ENCODE assay signal across 11 cellular contexts in genomic region chr19:45047188-45047797, GRCh38. TPM values are rescaled to one million over a fixed set of nuclear protein-coding genes. Genes with fewer than 3 reads are reported as not detected.
A peak's percentile ranks its signal among the peaks of the same experiment; 100 is the strongest.
DNase-seq lines count a peak whose midpoint lies in the region; ATAC-seq, FAIRE-seq and TF ChIP-seq lines count a peak whose summit lies in the region.
"Had no signal": no experiment of that assay in that cellular context is flagged by ENCODE, and none has a peak within 500 bp of the region (broad histone marks: within the 10 kb centered on the region; RNA-seq: fewer than 3 reads in every experiment).

No MANE protein-coding gene starts in this region.

- intact Hi-C loops in OCI-LY7 (cut with micrococcal nuclease; ENCODE audit: unreplicated experiment): loop anchor here (2.0 kb wide), 1 partner anchor 30 kb away; no protein-coding TSS in a partner anchor

- H3T11ph ChIP-seq in H9 (ENCODE audit: low read length): no peak overlapping the region

- no peak for FAIRE-seq in RCC 7860 (lab: Jason Lieb, UNC)

- H4K8ac ChIP-seq in H9 (replicated peaks; ENCODE audit: insufficient read length, low read depth, low read length): no peak overlapping the region

- POLR2A ChIA-PET in OCI-LY7 (lab: Charles Lee): interaction anchor here (0.6 to 0.8 kb wide), 3 partner anchors 32 to 73 kb away, joined by 4 to 5 read pairs (median 4); no protein-coding TSS in a partner anchor

- no peaks in the 10 kb centered on the region for H3K9me3 ChIP-seq in H9 (ENCODE audit: control insufficient read depth, low read depth, low read length)
- H3K9me3 ChIP-seq in OCI-LY7 (ENCODE audit: low read length): no peaks in the 10 kb centered on the region
- H3K9me3 ChIP-seq in smooth muscle cell (replicated peaks; ENCODE audit: low read depth): no peaks in the 10 kb centered on the region

- H3K9me3 Mint-ChIP-seq in H9: no peaks in the 10 kb centered on the region; a peak in 1 of 5 replicates

- H3K4me3 ChIP-seq in GM06990 (replicated peaks; ENCODE audit: low read depth, low read length) (peak overlapping the region; percentile 44), OCI-LY7 (ENCODE audit: low read depth, low read length, poor library complexity, severe bottlenecking) (peak overlapping the region; percentile 60), smooth muscle cell (no peak overlapping the region)

- H3K9ac ChIP-seq in H9 (ENCODE audit: extremely low read depth, insufficient read length, low read length) (no peak overlapping the region), smooth muscle cell (ENCODE audit: low read depth) (no peak overlapping the region)

- H3K4me1 ChIP-seq in H9 (ENCODE audit: insufficient read depth, low read length) (no peaks in the 10 kb centered on the region), OCI-LY7 (ENCODE audit: insufficient read depth, low read length, poor library complexity, severe bottlenecking) (peaks cover 73% of the 10 kb centered on the region), smooth muscle cell (ENCODE audit: low read depth) (no peaks in the 10 kb centered on the region)

- DNase-seq in GM06990 (ENCODE audit: extremely low read depth, insufficient read length): no peak
- DNase-seq in H9: no peak
- DNase-seq in OCI-LY7 (ENCODE audit: low spot score): peak; percentile 76
- peak; percentile 67 for DNase-seq in germinal center (ENCODE audit: low spot score)
- no peak for DNase-seq in RCC 7860 (ENCODE audit: low spot score)
- no peak for DNase-seq in smooth muscle cell (lab: John Stamatoyannopoulos, UW; ENCODE audit: unreplicated experiment)
- DNase-seq in left lobe of liver (ENCODE audit: low spot score): no peak
- DNase-seq: DMS153; stimulated activated CD4-positive, alpha-beta T cell treated with anti-CD3 and anti-CD28 coated beads, Interleukin-1b, Interleukin-23, amount 100 ng/mL, for 48 hours had no signal

- H3K18ac ChIP-seq in H9 (ENCODE audit: insufficient read length, low read depth, low read length): no peak overlapping the region

- no peak overlapping the region for H2BK12ac ChIP-seq in H9 (ENCODE audit: insufficient read length, low read depth, low read length)

- TF ChIP-seq CTCF in GM06990 (IDR thresholded peaks at IDR 0.05; ENCODE audit: insufficient read depth, low read length, poor library complexity, severe bottlenecking) (no peak), H9 (conservative IDR thresholded peaks at IDR 0.05) (no peak), OCI-LY7 (conservative IDR thresholded peaks at IDR 0.05; ENCODE audit: low read length) (peak; percentile 49), smooth muscle cell (IDR thresholded peaks at IDR 0.05; ENCODE audit: borderline replicate concordance, insufficient read depth, poor library complexity, severe bottlenecking) (no peak)

- no peak overlapping the region for H3K4ac ChIP-seq in H9 (ENCODE audit: low read depth, low read length)

- H3K36me3 ChIP-seq in GM06990 (ENCODE audit: control insufficient read depth, insufficient read depth, low read length): peaks cover 23% of the 10 kb centered on the region
- H3K36me3 ChIP-seq in OCI-LY7 (ENCODE audit: insufficient read depth, low read length): peaks cover 84% of the 10 kb centered on the region
- H3K36me3 ChIP-seq in smooth muscle cell (ENCODE audit: low read depth): peaks cover 6% of the 10 kb centered on the region

- H4K20me1 ChIP-seq in H9 (ENCODE audit: control insufficient read depth, insufficient read depth, insufficient read length) (no peaks in the 10 kb centered on the region), OCI-LY7 (ENCODE audit: insufficient read depth, low read length) (0 out of 2 replicates have a peak, but pooled peaks cover 4% of the 10 kb centered on the region), smooth muscle cell (ENCODE audit: low read depth) (peaks cover 99% of the 10 kb centered on the region)

- CTCF ChIA-PET in OCI-LY7 (lab: Charles Lee; ENCODE audit: unreplicated experiment): interaction anchor here (0.7 to 1.1 kb wide), 2 partner anchors 37 to 156 kb away, joined by 4 read pairs; partner anchors contain the start of gene TOMM40

- H2BK5ac ChIP-seq in H9 (ENCODE audit: insufficient read length, low read length): no peak overlapping the region

- no peak overlapping the region for H2BK120ac ChIP-seq in H9 (ENCODE audit: low read depth, low read length, poor library complexity, severe bottlenecking)

- no peak overlapping the region for H3K4me2 ChIP-seq in H9 (ENCODE audit: insufficient read depth, insufficient read length, low read length)
- peak overlapping the region; percentile 75 for H3K4me2 ChIP-seq in OCI-LY7 (ENCODE audit: low read length)
- H3K4me2 ChIP-seq in smooth muscle cell: no peak overlapping the region

- no peaks in the 10 kb centered on the region for H3K27me3 Mint-ChIP-seq in H9 (ENCODE audit: low read depth)

- peaks cover 14 to 52% (median 46%) of the 10 kb centered on the region in 3 experiments; a peak in 6 of 7 replicates for H3K36me3 Mint-ChIP-seq in H9 (ENCODE audit: insufficient read depth in 1 of 3, low read depth in 3 of 3)

- no peak overlapping the region for H2AK5ac ChIP-seq in H9 (ENCODE audit: insufficient read length, low read length)

- no peak overlapping the region for H4K91ac ChIP-seq in H9 (ENCODE audit: insufficient read length, low read depth, low read length)

- H3K4me1 Mint-ChIP-seq in H9: no peaks in the 10 kb centered on the region; a peak in 2 of 4 replicates

- BruUV-seq in OCI-LY7 (replicated peaks; lab: Mats Ljungman, UMichigan): no TSS peak

- WGBS in H9 (ENCODE audit: extremely low coverage, insufficient read length, low lambda C conversion rate): no CpG with 5 or more reads among the region's 7 CpGs
- WGBS in smooth muscle cell (ENCODE audit: low lambda C conversion rate): 95% methylated on average over 7 of the region's 7 CpGs

- H3K23me2 ChIP-seq in H9 (ENCODE audit: insufficient read length, low read depth, low read length, poor library complexity, severe bottlenecking): no peaks in the 10 kb centered on the region

- H3K27me3 ChIP-seq in GM06990 (replicated peaks; ENCODE audit: control insufficient read depth, insufficient read depth, low read length) (no peaks in the 10 kb centered on the region), H9 (ENCODE audit: insufficient read depth, low read length) (no peaks in the 10 kb centered on the region), smooth muscle cell (ENCODE audit: low read depth) (no peaks in the 10 kb centered on the region)

- H3K4me3 Mint-ChIP-seq in H9: no peak overlapping the region; a peak in 1 of 5 replicates

- no peak overlapping the region for H2BK20ac ChIP-seq in H9 (ENCODE audit: low read depth, low read length, poor library complexity, severe bottlenecking)

- H3K79me2 ChIP-seq in H9 (ENCODE audit: insufficient read depth, low read length) (peaks cover 5% of the 10 kb centered on the region; the same call in 1 of the 2 replicates), OCI-LY7 (ENCODE audit: insufficient read depth, low read depth, low read length) (peaks cover 89% of the 10 kb centered on the region), smooth muscle cell (ENCODE audit: low read depth) (peaks cover 92% of the 10 kb centered on the region)

- H3K79me1 ChIP-seq in H9 (ENCODE audit: insufficient read depth, low read depth, low read length, poor library complexity, severe bottlenecking): no peaks in the 10 kb centered on the region

- no peak overlapping the region for H3K14ac ChIP-seq in H9 (ENCODE audit: insufficient read depth, low read length)

- ATAC-seq in GM18868 (IDR thresholded peaks at IDR 0.05; ENCODE audit: unreplicated experiment) (no peak), left lobe of liver (no peak)
- ATAC-seq: Right ventricle myocardium inferior had no signal

- no peak overlapping the region for H3K23ac ChIP-seq in H9 (ENCODE audit: insufficient read length, low read depth, low read length)

- no peak overlapping the region for H4K5ac ChIP-seq in H9 (ENCODE audit: insufficient read length, low read depth, low read length)

- H3K27ac ChIP-seq in H9 (ENCODE audit: insufficient read length, low read depth, low read length) (no peak overlapping the region), OCI-LY7 (ENCODE audit: low read depth, low read length, poor library complexity, severe bottlenecking) (peak overlapping the region; percentile 88), smooth muscle cell (ENCODE audit: low read depth) (no peak overlapping the region)

- no peaks in the 10 kb centered on the region for H3K9me2 ChIP-seq in OCI-LY7 (ENCODE audit: insufficient read depth, low read length)

- H2AFZ ChIP-seq in H9 (ENCODE audit: low read length) (no peak overlapping the region), OCI-LY7 (ENCODE audit: low read length) (no peak overlapping the region), smooth muscle cell (ENCODE audit: low read depth) (no peak overlapping the region)

- no peak overlapping the region for H3K56ac ChIP-seq in H9 (ENCODE audit: insufficient read length, low read depth, low read length)

- H2BK15ac ChIP-seq in H9 (ENCODE audit: low read depth, low read length): no peak overlapping the region

- peaks cover 4% of the 10 kb centered on the region for H3F3A ChIP-seq in smooth muscle cell (ENCODE audit: low read depth)

- peak overlapping the region in 2 of 3 experiments; percentile 43 to 85; a peak in 2 of 7 replicates for H3K27ac Mint-ChIP-seq in H9

RNA-seq across cellular contexts. Expression of gene CLASRP, which starts 8.4 kb away (rescaled TPM):
- total RNA-seq in H9 (2021) (87.0 and 87.1 TPM in 2 replicates), OCI-LY7 (2022) (166 and 181 TPM in 2 replicates), smooth muscle cell (34.6 and 54.0 TPM in 2 replicates), left lobe of liver (50.5 TPM)
- 142 and 152 TPM in 2 replicates for total RNA-seq in OCI-LY7 (2014; rRNA removed; shearing (Covaris generic))
- polyA plus RNA-seq in smooth muscle cell: 24.3 and 34.3 TPM in 2 replicates

RNA-seq across cellular contexts. Expression of gene ZNF296, which starts 29.0 kb away (rescaled TPM):
- total RNA-seq in H9 (2021): 14.3 and 14.8 TPM in 2 replicates
- total RNA-seq in OCI-LY7 (2014; rRNA removed; shearing (Covaris generic)): 10.6 and 13.5 TPM in 2 replicates
- 31.4 and 31.6 TPM in 2 replicates for total RNA-seq in OCI-LY7 (2022)
- total RNA-seq in smooth muscle cell: 1.1 TPM in 1 of 2 replicates, not detected in the other
- polyA plus RNA-seq in smooth muscle cell: 0.21 and 1.7 TPM in 2 replicates
- total RNA-seq in left lobe of liver: 0.35 TPM

RNA-seq across cellular contexts. Expression of gene GEMIN7, which starts 31.8 kb away (rescaled TPM):
- total RNA-seq in H9 (2021): 46.0 and 47.2 TPM in 2 replicates
- total RNA-seq in OCI-LY7 (2014; rRNA removed; shearing (Covaris generic)): 45.2 and 60.0 TPM in 2 replicates
- total RNA-seq in OCI-LY7 (2022): 38.8 and 46.3 TPM in 2 replicates
- 29.4 and 50.6 TPM in 2 replicates for total RNA-seq in smooth muscle cell
- 66.5 and 67.0 TPM in 2 replicates for polyA plus RNA-seq in smooth muscle cell
- 11.7 TPM for total RNA-seq in left lobe of liver

RNA-seq across cellular contexts. Expression of gene PPP1R37, which starts 45.7 kb away (rescaled TPM):
- total RNA-seq in H9 (2021): 29.9 and 33.6 TPM in 2 replicates
- 35.5 and 48.6 TPM in 2 replicates for total RNA-seq in OCI-LY7 (2014; rRNA removed; shearing (Covaris generic))
- 24.7 and 27.7 TPM in 2 replicates for total RNA-seq in OCI-LY7 (2022)
- total RNA-seq in smooth muscle cell: 11.7 and 19.2 TPM in 2 replicates
- 8.2 and 8.7 TPM in 2 replicates for polyA plus RNA-seq in smooth muscle cell
- 11.3 TPM for total RNA-seq in left lobe of liver

RNA-seq across cellular contexts. Expression of gene RELB, which starts 46.0 kb away (rescaled TPM):
- total RNA-seq in H9 (2021) (13.7 and 14.3 TPM in 2 replicates), OCI-LY7 (2022) (51.1 and 61.7 TPM in 2 replicates), smooth muscle cell (10.4 and 11.2 TPM in 2 replicates), left lobe of liver (1.5 TPM)
- total RNA-seq in OCI-LY7 (2014; rRNA removed; shearing (Covaris generic)): 36.4 and 36.9 TPM in 2 replicates
- polyA plus RNA-seq in smooth muscle cell: 27.1 and 31.3 TPM in 2 replicates

Comparison
In these comparisons a context has a peak if more than half of its experiments do, and no peak if none do; other contexts are left out.
1. DNase-seq: peak in OCI-LY7 (single experiment) and germinal center (single experiment); none in GM06990 (single experiment), H9 (single experiment), RCC 7860 (single experiment), smooth muscle cell (single experiment) and left lobe of liver (single experiment).